15 cellular contexts compared by ENCODE assay signal in the genomic region with DNA sequence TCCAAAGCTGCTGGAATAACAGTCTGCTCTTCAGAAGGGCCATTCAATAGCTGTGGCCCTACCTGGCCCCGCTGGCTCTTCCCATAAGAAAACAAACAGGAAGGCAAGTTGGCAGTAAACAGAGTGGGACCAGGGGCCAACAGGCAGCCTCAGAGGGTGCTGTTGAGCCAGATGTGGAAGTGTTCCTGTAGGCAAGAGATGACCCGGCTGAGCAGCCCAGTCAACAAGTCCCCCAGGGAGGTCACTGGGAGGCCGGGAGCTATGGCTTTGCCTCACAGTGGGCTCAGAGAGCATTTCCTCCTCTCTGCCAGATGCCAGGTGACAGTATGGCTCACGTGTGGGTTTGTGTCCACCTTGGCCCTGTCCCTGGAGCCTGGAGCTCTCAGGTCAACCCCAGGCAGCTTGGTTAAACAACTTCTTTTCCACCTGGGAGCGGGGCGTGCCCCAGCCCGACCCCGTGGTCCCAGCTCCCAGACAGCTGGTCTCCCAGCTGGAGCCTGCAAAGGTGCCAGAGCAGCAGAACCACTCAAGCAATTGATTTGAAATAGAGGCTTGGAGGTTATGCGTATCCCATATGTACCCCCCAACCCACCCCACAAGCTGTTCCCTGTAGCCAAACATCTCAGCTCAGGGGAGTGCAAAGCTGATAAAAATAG. TPM values are rescaled to one million over a fixed set of nuclear protein-coding genes. Genes with fewer than 3 reads are reported as not detected.
DNase-seq lines count a peak whose midpoint lies in the region; ATAC-seq and TF ChIP-seq lines count a peak whose summit lies in the region.
"Had no signal": no experiment of that assay in that cellular context is flagged by ENCODE, and none has a peak within 500 bp of the region (broad histone marks: within the 10 kb centered on the region; RNA-seq: fewer than 3 reads in every experiment).

No MANE protein-coding gene starts in this region.

- TF ChIP-seq RAD21 in Ishikawa (IDR thresholded peaks at IDR 0.05; ENCODE audit: low read depth): no peak

- no peak for DNase-seq in heart right ventricle
- DNase-seq in cardiac septum (ENCODE audit: low spot score): no peak
- peak; percentile 86 for DNase-seq in WERI-Rb-1
- DNase-seq in sciatic nerve (ENCODE audit: low spot score): no peak
- no peak for DNase-seq in hepatic stellate cell (ENCODE audit: low spot score)
- DNase-seq: AML-193; CD8-positive, alpha-beta T cell; HCEC 1CT; Kasumi-1; NCI-H1417 treated with DMSO at 0.1 percent for 48 hours; RPMI8226 had no signal

- whole genome bisulfite sequencing in heart right ventricle, 2 donors: 60 to 65% methylated on average over 9 of the region's 9 CpGs

- TF ChIP-seq EP300 in Ishikawa (IDR thresholded peaks at IDR 0.05; ENCODE audit: borderline replicate concordance): peak; percentile 56; the same call in 1 of the 2 replicates

- H3K27ac ChIP-seq in heart right ventricle (peak overlapping the region in 1 of 10 donors; percentile 16), WERI-Rb-1 (peak overlapping the region; percentile 58)

- peaks cover 0 to 29% (median 10%) of the 10 kb centered on the region in 9 donors for H3K4me1 ChIP-seq in heart right ventricle

- no peak for TF ChIP-seq CTCF in heart right ventricle (IDR thresholded peaks at IDR 0.05)
- TF ChIP-seq CTCF in WERI-Rb-1 (IDR thresholded peaks at IDR 0.05; ENCODE audit: low read depth, low read length): no peak

- intact Hi-C loops in heart right ventricle (cut with DNase I) (loop anchor here in 3 of 10 donors (10.0 kb wide), 3 partner anchors 57 to 137 kb away; no protein-coding TSS in a partner anchor), cardiac septum (cut with DNase I) (loop anchor here (10.0 kb wide), 2 partner anchors 127 to 387 kb away; no protein-coding TSS in a partner anchor), sciatic nerve (cut with DNase I) (no loop called here)

- H3K27me3 ChIP-seq in heart right ventricle (peaks cover 0 to 18% (median 8%) of the 10 kb centered on the region in 7 donors), WERI-Rb-1 (ENCODE audit: insufficient read depth, low read depth, severe bottlenecking) (no peaks in the 10 kb centered on the region)

- ATAC-seq in heart right ventricle: peak in 7 of 8 donors; percentile 21 to 56 (median 31)
- peak; percentile 46 for ATAC-seq in sciatic nerve
- ATAC-seq in GM19351 (IDR thresholded peaks at IDR 0.05; ENCODE audit: unreplicated experiment): no peak
- ATAC-seq: CD8-positive, alpha-beta T cell had no signal

- H3K9me3 ChIP-seq in heart right ventricle: peaks cover 0 to 4% (median 0%) of the 10 kb centered on the region in 11 donors
- peaks cover 8% of the 10 kb centered on the region for H3K9me3 ChIP-seq in WERI-Rb-1 (ENCODE audit: severe bottlenecking)

- H3K36me3 ChIP-seq in heart right ventricle (no peaks in the 10 kb centered on the region), WERI-Rb-1 (no peaks in the 10 kb centered on the region)

- H3K4me3 ChIP-seq in heart right ventricle (no peak overlapping the region), WERI-Rb-1 (ENCODE audit: low read depth, low read length) (no peak overlapping the region)

TF ChIP-seq in Ishikawa, 13 proteins besides CTCF, POLR2A, EP300 and RAD21:
- TF ChIP-seq TEAD4 (IDR thresholded peaks at IDR 0.05): no peak
- no peak for TF ChIP-seq FOXM1 (IDR thresholded peaks at IDR 0.05; ENCODE audit: borderline replicate concordance, low read depth)
- no peak for TF ChIP-seq CEBPB (IDR thresholded peaks at IDR 0.05)
- no peak for TF ChIP-seq EGR1 (IDR thresholded peaks at IDR 0.05)
- TF ChIP-seq MAX (IDR thresholded peaks at IDR 0.05): 0 out of 2 replicates have a peak, but pooled peaks have one; percentile 16
- TF ChIP-seq ZBTB7A (IDR thresholded peaks at IDR 0.05; ENCODE audit: low read depth): peak; percentile 73; the same call in 1 of the 2 replicates
- no peak for TF ChIP-seq CREB1 (IDR thresholded peaks at IDR 0.05; ENCODE audit: low read depth)
- no peak for TF ChIP-seq TAF1 (IDR thresholded peaks at IDR 0.05; ENCODE audit: low read depth)
- no peak for TF ChIP-seq YY1 (IDR thresholded peaks at IDR 0.05; ENCODE audit: low read depth)
- peak; percentile 29 for TF ChIP-seq NFIC (IDR thresholded peaks at IDR 0.05)
- peak; percentile 54; the same call in 1 of the 2 replicates for TF ChIP-seq TCF12 (IDR thresholded peaks at IDR 0.05; ENCODE audit: low read depth)
- TF ChIP-seq, protein P1, sequence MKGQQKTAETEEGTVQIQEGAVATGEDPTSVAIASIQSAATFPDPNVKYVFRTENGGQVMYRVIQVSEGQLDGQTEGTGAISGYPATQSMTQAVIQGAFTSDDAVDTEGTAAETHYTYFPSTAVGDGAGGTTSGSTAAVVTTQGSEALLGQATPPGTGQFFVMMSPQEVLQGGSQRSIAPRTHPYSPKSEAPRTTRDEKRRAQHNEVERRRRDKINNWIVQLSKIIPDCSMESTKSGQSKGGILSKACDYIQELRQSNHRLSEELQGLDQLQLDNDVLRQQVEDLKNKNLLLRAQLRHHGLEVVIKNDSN (IDR thresholded peaks at IDR 0.05): no peak
- TF ChIP-seq, protein P2, sequence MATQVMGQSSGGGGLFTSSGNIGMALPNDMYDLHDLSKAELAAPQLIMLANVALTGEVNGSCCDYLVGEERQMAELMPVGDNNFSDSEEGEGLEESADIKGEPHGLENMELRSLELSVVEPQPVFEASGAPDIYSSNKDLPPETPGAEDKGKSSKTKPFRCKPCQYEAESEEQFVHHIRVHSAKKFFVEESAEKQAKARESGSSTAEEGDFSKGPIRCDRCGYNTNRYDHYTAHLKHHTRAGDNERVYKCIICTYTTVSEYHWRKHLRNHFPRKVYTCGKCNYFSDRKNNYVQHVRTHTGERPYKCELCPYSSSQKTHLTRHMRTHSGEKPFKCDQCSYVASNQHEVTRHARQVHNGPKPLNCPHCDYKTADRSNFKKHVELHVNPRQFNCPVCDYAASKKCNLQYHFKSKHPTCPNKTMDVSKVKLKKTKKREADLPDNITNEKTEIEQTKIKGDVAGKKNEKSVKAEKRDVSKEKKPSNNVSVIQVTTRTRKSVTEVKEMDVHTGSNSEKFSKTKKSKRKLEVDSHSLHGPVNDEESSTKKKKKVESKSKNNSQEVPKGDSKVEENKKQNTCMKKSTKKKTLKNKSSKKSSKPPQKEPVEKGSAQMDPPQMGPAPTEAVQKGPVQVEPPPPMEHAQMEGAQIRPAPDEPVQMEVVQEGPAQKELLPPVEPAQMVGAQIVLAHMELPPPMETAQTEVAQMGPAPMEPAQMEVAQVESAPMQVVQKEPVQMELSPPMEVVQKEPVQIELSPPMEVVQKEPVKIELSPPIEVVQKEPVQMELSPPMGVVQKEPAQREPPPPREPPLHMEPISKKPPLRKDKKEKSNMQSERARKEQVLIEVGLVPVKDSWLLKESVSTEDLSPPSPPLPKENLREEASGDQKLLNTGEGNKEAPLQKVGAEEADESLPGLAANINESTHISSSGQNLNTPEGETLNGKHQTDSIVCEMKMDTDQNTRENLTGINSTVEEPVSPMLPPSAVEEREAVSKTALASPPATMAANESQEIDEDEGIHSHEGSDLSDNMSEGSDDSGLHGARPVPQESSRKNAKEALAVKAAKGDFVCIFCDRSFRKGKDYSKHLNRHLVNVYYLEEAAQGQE (IDR thresholded peaks at IDR 0.05; ENCODE audit: low read depth): no peak; the same call in 1 of the 2 replicates

RNA-seq across cellular contexts. Expression of gene LOXL4, which starts 33.8 kb away (rescaled TPM):
- 10 to 100 TPM in 1 of 10 donors, 1 to 10 TPM in 8, under 1 TPM in 1; 0.72 to 13.5 (median 1.9) TPM for total RNA-seq in heart right ventricle
- polyA plus RNA-seq in heart right ventricle: 1 to 10 TPM; 1.7 to 5.6 TPM
- total RNA-seq in cardiac septum: 17.9 TPM
- 8.2 TPM for total RNA-seq in sciatic nerve
- total RNA-seq: OCI-LY7, SK-MEL-5 had no signal
